In the genomic region with DNA sequence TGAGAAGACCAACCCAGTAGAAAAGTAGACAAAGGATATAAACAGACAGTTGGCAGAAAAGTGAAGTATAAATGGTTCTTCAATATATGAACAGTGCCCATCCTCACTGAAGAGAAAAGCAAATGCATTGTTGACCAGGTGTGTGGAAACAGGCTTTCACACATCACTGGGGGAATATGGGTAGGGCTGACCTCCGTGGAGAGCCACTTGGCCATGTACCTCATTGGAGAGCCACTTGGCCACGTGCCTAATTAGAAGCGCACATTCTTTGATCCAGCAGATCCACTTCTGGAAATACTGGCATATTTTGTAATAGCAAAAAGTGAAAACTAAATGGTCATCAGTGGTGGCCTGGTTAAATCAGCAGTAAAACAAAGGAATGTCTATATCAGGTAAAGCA, we compare ENCODE assay signal across 16 cellular contexts. TPM values are rescaled to one million over a fixed set of nuclear protein-coding genes. Genes with fewer than 3 reads are reported as not detected.
DNase-seq lines count a peak whose midpoint lies in the region; ATAC-seq and TF ChIP-seq lines count a peak whose summit lies in the region.
"Had no signal": no experiment of that assay in that cellular context is flagged by ENCODE, and none has a peak within 500 bp of the region (broad histone marks: within the 10 kb centered on the region; RNA-seq: fewer than 3 reads in every experiment).

No MANE protein-coding gene starts in this region.

- intact Hi-C loops in Caco-2 (cut with micrococcal nuclease; ENCODE audit: unreplicated experiment) (no loop called here), colonic mucosa (cut with DNase I) (no loop called here)

- no peak overlapping the region for H3K9ac ChIP-seq in colonic mucosa (ENCODE audit: low read depth in 2 of 2, low read length in 2 of 2)

- POLR2A ChIA-PET in Caco-2 (lab: Charles Lee), result no interaction called here

- H3K4me1 Mint-ChIP-seq in Caco-2 (ENCODE audit: low read depth, unreplicated experiment) (peaks cover 27% of the 10 kb centered on the region), progenitor cell of endocrine pancreas (ENCODE audit: low read depth) (peaks cover 17% of the 10 kb centered on the region)

- H3K27ac Mint-ChIP-seq in Caco-2 (ENCODE audit: unreplicated experiment) (peak overlapping the region; percentile 0), progenitor cell of endocrine pancreas (peak overlapping the region; percentile 89)

- H3K27ac ChIP-seq in gastroesophageal sphincter (peak overlapping the region in 3 of 4 donors; percentile 50 to 73 (median 57)), colonic mucosa (no peak overlapping the region)
- H3K27ac ChIP-seq: C4-2B had no signal

- ATAC-seq in gastroesophageal sphincter, result no peak
- no peak for ATAC-seq in GM21381 (IDR thresholded peaks at IDR 0.05; ENCODE audit: unreplicated experiment)
- no peak for ATAC-seq in GM19328 (IDR thresholded peaks at IDR 0.05; ENCODE audit: unreplicated experiment)
- ATAC-seq: stimulated activated naive B cell treated with anti-CD40 and anti-IgM and Interleukin-4, amounts not matched to agents 10 μg/mL and 1 μg/mL and 100 μg/mL, for 72 hours had no signal

- H3K9me3 Mint-ChIP-seq in Caco-2 (ENCODE audit: unreplicated experiment), result no peaks in the 10 kb centered on the region
- H3K9me3 Mint-ChIP-seq in progenitor cell of endocrine pancreas (ENCODE audit: low read depth), result no peaks in the 10 kb centered on the region
- H3K9me3 Mint-ChIP-seq: activated CD4-positive, alpha-beta T cell treated with anti-CD3 and anti-CD28 coated beads, Interleukin-2, amount 10 ng/mL, durations not matched to agents 7 days and 5 days; stimulated activated naive B cell treated with anti-CD40 and anti-IgM and Interleukin-4, amounts not matched to agents 10 μg/mL and 1 μg/mL and 100 μg/mL, for 72 hours had no signal

- H3K4me1 ChIP-seq in Caco-2 (no peaks in the 10 kb centered on the region; the same call in none of the 2 replicates), gastroesophageal sphincter (peaks cover 31 to 98% (median 36%) of the 10 kb centered on the region in 3 donors), colonic mucosa (peaks cover 4% of the 10 kb centered on the region)

- H3K4me3 Mint-ChIP-seq in Caco-2 (ENCODE audit: unreplicated experiment), result no peak overlapping the region
- H3K4me3 Mint-ChIP-seq in progenitor cell of endocrine pancreas (ENCODE audit: low read depth), result no peak overlapping the region
- H3K4me3 Mint-ChIP-seq: activated CD4-positive, alpha-beta T cell treated with anti-CD3 and anti-CD28 coated beads, Interleukin-2, amount 10 ng/mL, durations not matched to agents 7 days and 5 days; stimulated activated naive B cell treated with anti-CD40 and anti-IgM and Interleukin-4, amounts not matched to agents 10 μg/mL and 1 μg/mL and 100 μg/mL, for 72 hours had no signal

- H3K27me3 ChIP-seq in Caco-2 (replicated peaks; ENCODE audit: control insufficient read depth, insufficient read depth, low read length), result no peaks in the 10 kb centered on the region
- no peaks in the 10 kb centered on the region for H3K27me3 ChIP-seq in gastroesophageal sphincter
- H3K27me3 ChIP-seq in colonic mucosa, result no peaks in the 10 kb centered on the region

- H3K4me3 ChIP-seq in Caco-2 (ENCODE audit: low read depth, low read length) (no peak overlapping the region), gastroesophageal sphincter (no peak overlapping the region), colonic mucosa (no peak overlapping the region)

- H3K36me3 ChIP-seq in Caco-2 (ENCODE audit: control insufficient read depth, insufficient read depth, low read length) (no peaks in the 10 kb centered on the region), gastroesophageal sphincter (no peaks in the 10 kb centered on the region), colonic mucosa (no peaks in the 10 kb centered on the region)

- CTCF ChIA-PET in Caco-2 (lab: Charles Lee), result no interaction called here

- H3K36me3 Mint-ChIP-seq in Caco-2 (ENCODE audit: insufficient read depth, unreplicated experiment) (peaks cover 29% of the 10 kb centered on the region), progenitor cell of endocrine pancreas (ENCODE audit: insufficient read depth) (no peaks in the 10 kb centered on the region)

- no peaks in the 10 kb centered on the region for H3K9me3 ChIP-seq in Caco-2
- no peaks in the 10 kb centered on the region for H3K9me3 ChIP-seq in gastroesophageal sphincter
- no peaks in the 10 kb centered on the region for H3K9me3 ChIP-seq in colonic mucosa

- no peak for TF ChIP-seq EP300 in gastroesophageal sphincter (IDR thresholded peaks at IDR 0.05)

- TF ChIP-seq CTCF in Caco-2 (IDR thresholded peaks at IDR 0.05; ENCODE audit: insufficient read depth in 1 of 2, low read depth in 1 of 2, low read length in 1 of 2, severe bottlenecking in 1 of 2, unreplicated experiment in 1 of 2), result no peak
- TF ChIP-seq CTCF in gastroesophageal sphincter (IDR thresholded peaks at IDR 0.05), result no peak
- no peak for TF ChIP-seq CTCF in progenitor cell of endocrine pancreas (IDR thresholded peaks at IDR 0.05; ENCODE audit: unreplicated experiment)
- no peak for TF ChIP-seq CTCF in colonic mucosa (IDR thresholded peaks at IDR 0.05)

- H3K27me3 Mint-ChIP-seq in Caco-2 (ENCODE audit: insufficient read depth, unreplicated experiment), result no peaks in the 10 kb centered on the region
- no peaks in the 10 kb centered on the region for H3K27me3 Mint-ChIP-seq in progenitor cell of endocrine pancreas
- H3K27me3 Mint-ChIP-seq: activated CD4-positive, alpha-beta T cell treated with anti-CD3 and anti-CD28 coated beads, Interleukin-2, amount 10 ng/mL, durations not matched to agents 7 days and 5 days; stimulated activated naive B cell treated with anti-CD40 and anti-IgM and Interleukin-4, amounts not matched to agents 10 μg/mL and 1 μg/mL and 100 μg/mL, for 72 hours had no signal

- DNase-seq in Caco-2, result no peak
- DNase-seq in NCI-H345 treated with DMSO at 0.1 percent for 48 hours (lab: John Stamatoyannopoulos, UW; ENCODE audit: unreplicated experiment), result peak; percentile 31
- no peak for DNase-seq in progenitor cell of endocrine pancreas (ENCODE audit: low spot score, unreplicated experiment)
- DNase-seq in colonic mucosa, result no peak
- DNase-seq in midbrain (lab: John Stamatoyannopoulos, UW), result no peak
- DNase-seq: activated CD4-positive, alpha-beta T cell treated with anti-CD3 and anti-CD28 coated beads, Interleukin-2, amount 10 ng/mL, durations not matched to agents 7 days and 5 days; NCI-H1048; NCI-H526 treated with DMSO at 0.1 percent for 48 hours; right cardiac atrium; stimulated activated CD4-positive, alpha-beta T cell treated with anti-CD3 and anti-CD28 coated beads, Interleukin-4, amount 100 ng/mL, for 4 hours; stimulated activated naive B cell treated with anti-CD40 and anti-IgM and Interleukin-4, amounts not matched to agents 10 μg/mL and 1 μg/mL and 100 μg/mL, for 72 hours; T1000 had no signal

- BruUV-seq in Caco-2 (replicated peaks; lab: Mats Ljungman, UMichigan), result no TSS peak

- TF ChIP-seq POLR2A in gastroesophageal sphincter (IDR thresholded peaks at IDR 0.05), result no peak

- 29 to 38% methylated on average over 3 of the region's 3 CpGs for WGBS in gastroesophageal sphincter (ENCODE audit: low coverage in 1 of 2), 2 donors

RNA-seq across cellular contexts. Expression of gene PPP6R3, which starts 43.2 kb away (rescaled TPM):
- total RNA-seq in Caco-2 (2022), result 271 and 276 TPM in 2 replicates
- total RNA-seq in gastroesophageal sphincter, result 100 to 1,000 TPM; 128 to 164 (median 144) TPM
- 123 and 124 TPM in 2 replicates for total RNA-seq in progenitor cell of endocrine pancreas
- 100 to 1,000 TPM in 1 of 2 donors, 10 to 100 TPM in 1; 95.0 to 103 TPM for total RNA-seq in colonic mucosa
